1 cellular context compared by ENCODE assay signal in the genomic region with DNA sequence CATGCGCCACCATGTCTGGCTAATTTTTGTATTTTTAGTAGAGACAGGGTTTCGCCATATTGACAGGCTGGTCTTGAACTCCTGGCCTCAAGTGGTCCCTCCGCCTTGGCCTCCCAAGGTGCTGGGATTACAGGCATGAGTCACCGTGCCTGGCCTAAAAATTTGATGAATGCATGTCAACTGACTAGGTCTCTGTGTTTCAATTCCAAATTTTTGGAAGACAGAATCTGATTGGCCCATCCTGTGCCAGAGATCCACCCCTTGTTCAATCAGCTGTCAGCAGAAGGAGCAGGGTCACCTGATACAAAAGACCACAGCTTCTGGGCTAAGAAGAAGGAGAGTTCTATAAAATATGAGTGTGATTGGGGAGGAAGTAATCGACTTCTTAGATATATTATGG.
TF ChIP-seq lines count a peak whose summit lies in the region.

No MANE protein-coding gene starts in this region.

TF ChIP-seq in K562, 482 proteins besides CTCF, POLR2A, EP300 and RAD21:
- TF ChIP-seq, protein P1, sequence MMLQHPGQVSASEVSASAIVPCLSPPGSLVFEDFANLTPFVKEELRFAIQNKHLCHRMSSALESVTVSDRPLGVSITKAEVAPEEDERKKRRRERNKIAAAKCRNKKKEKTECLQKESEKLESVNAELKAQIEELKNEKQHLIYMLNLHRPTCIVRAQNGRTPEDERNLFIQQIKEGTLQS (IDR thresholded peaks at IDR 0.05), result peak; percentile 53
- TF ChIP-seq, protein P1 (CRISPR knock-in tag; conservative IDR thresholded peaks at IDR 0.05), result no peak
- TF ChIP-seq, protein P2, sequence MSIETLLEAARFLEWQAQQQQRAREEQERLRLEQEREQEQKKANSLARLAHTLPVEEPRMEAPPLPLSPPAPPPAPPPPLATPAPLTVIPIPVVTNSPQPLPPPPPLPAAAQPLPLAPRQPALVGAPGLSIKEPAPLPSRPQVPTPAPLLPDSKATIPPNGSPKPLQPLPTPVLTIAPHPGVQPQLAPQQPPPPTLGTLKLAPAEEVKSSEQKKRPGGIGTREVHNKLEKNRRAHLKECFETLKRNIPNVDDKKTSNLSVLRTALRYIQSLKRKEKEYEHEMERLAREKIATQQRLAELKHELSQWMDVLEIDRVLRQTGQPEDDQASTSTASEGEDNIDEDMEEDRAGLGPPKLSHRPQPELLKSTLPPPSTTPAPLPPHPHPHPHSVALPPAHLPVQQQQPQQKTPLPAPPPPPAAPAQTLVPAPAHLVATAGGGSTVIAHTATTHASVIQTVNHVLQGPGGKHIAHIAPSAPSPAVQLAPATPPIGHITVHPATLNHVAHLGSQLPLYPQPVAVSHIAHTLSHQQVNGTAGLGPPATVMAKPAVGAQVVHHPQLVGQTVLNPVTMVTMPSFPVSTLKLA (conservative IDR thresholded peaks at IDR 0.05), result no peak
- TF ChIP-seq RNF2 (IDR thresholded peaks at IDR 0.05) (no peak), POLR3A (IDR thresholded peaks at IDR 0.05; ENCODE audit: borderline replicate concordance, extremely low read depth, insufficient read depth, insufficient read length) (no peak), ZNF165 (CRISPR knock-in tag; IDR thresholded peaks at IDR 0.05; ENCODE audit: borderline replicate concordance) (no peak), JUND (IDR thresholded peaks at IDR 0.05; ENCODE audit: borderline replicate concordance, low read depth, low read length) (0 out of 2 replicates have a peak, but pooled peaks have one; percentile 35), JUND (tag; IDR thresholded peaks at IDR 0.05; ENCODE audit: borderline replicate concordance, low read depth, low read length) (peak; percentile 45; the same call in 1 of the 3 replicates), FOSL1 (tag; conservative IDR thresholded peaks at IDR 0.05) (0 out of 2 replicates have a peak, but pooled peaks have one; percentile 29), LCOR (CRISPR knock-in tag; IDR thresholded peaks at IDR 0.05) (peak; percentile 50; the same call in 1 of the 2 replicates), ZNF77 (CRISPR knock-in tag; IDR thresholded peaks at IDR 0.05) (no peak), RFX1 (IDR thresholded peaks at IDR 0.05) (no peak), MEIS2 (IDR thresholded peaks at IDR 0.05; ENCODE audit: partially characterized antibody) (peak; percentile 47), EP400 (IDR thresholded peaks at IDR 0.05) (no peak), RBM15 (IDR thresholded peaks at IDR 0.05; ENCODE audit: insufficient read depth, low read length) (no peak)
- TF ChIP-seq, protein P3, sequence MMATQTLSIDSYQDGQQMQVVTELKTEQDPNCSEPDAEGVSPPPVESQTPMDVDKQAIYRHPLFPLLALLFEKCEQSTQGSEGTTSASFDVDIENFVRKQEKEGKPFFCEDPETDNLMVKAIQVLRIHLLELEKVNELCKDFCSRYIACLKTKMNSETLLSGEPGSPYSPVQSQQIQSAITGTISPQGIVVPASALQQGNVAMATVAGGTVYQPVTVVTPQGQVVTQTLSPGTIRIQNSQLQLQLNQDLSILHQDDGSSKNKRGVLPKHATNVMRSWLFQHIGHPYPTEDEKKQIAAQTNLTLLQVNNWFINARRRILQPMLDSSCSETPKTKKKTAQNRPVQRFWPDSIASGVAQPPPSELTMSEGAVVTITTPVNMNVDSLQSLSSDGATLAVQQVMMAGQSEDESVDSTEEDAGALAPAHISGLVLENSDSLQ (IDR thresholded peaks at IDR 0.05), result peak; percentile 65
- TF ChIP-seq, protein P4, sequence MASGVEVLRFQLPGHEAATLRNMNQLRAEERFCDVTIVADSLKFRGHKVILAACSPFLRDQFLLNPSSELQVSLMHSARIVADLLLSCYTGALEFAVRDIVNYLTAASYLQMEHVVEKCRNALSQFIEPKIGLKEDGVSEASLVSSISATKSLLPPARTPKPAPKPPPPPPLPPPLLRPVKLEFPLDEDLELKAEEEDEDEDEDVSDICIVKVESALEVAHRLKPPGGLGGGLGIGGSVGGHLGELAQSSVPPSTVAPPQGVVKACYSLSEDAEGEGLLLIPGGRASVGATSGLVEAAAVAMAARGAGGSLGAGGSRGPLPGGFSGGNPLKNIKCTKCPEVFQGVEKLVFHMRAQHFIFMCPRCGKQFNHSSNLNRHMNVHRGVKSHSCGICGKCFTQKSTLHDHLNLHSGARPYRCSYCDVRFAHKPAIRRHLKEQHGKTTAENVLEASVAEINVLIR (CRISPR knock-in tag; IDR thresholded peaks at IDR 0.05), result no peak
